Comparison of ENCODE assay signal across 1 cellular context in the genomic region with DNA sequence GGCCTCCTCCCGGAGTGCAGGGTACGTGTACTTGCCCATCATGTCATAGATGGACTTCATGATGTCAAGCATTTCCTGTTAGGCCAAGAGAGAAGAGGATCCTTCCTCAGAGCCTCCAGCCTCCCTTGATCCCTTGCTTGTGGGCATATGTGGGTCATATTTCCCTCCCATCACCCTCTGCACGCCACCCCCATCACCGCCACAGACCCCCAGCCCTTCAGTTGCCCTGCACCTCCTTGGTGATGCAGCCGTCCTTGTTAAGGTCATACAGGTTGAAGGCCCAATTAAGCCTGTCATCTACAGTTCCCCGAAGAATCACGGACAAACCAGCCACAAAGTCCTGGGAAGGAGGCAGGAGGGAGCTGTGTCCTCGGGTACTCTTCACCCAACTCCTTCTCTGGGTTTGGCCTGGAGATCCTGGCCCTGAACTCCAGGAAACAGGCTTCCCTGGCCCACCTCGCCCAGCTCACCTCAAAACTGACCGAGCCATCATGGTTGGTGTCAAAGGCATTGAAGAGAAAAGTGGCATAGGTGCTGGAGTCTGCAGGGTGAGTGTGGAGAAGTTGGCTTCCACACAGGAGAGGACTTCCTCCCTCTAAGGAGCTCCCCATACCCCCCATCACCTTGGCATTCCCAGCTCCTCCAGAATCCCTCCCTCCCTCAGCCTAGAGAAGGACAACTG.
TF ChIP-seq lines count a peak whose summit lies in the region.

No MANE protein-coding gene starts in this region.

TF ChIP-seq in HepG2, 621 proteins besides CTCF, POLR2A, EP300 and RAD21:
- TF ChIP-seq SP5 (CRISPR knock-in tag; IDR thresholded peaks at IDR 0.05; ENCODE audit: borderline replicate concordance, low read depth) (no peak), CHD4 (IDR thresholded peaks at IDR 0.05; ENCODE audit: borderline replicate concordance, low read length) (no peak), TBP (CRISPR knock-in tag; IDR thresholded peaks at IDR 0.05) (no peak), NFRKB (IDR thresholded peaks at IDR 0.05) (no peak)
